Comparison of ENCODE assay signal across 23 cellular contexts in the genomic region with DNA sequence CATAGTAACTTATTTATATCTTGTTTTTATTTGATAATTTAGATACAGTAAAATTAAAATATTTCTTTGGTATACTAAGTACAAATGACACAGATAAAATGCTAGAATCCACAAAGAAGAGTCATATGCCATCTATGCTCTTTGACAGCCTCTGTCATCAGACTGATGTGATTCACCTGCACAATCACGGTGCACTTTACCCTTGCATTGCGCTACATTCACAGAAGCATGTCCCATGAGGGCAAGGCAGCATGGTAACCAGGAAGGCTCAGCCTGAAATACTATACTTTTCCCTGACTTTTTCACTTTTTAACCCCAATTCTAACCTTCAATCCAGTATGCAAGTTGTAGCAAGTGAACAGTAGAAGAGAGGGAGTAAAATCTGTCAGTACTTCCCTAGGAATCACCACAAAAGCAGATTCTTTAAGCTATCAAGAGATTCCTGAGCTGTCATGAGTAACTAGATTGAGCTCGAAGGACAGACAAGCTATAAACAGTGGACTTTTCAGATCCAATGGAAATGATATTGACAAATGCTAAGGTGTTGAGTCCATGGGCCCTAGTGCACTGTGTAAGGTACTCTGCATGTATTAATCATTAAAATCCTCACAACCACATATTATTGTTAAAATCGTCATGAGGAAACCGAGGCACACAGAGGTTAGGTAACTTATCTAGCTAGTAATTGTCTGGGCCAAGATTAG. TPM values are rescaled to one million over a fixed set of nuclear protein-coding genes. Genes with fewer than 3 reads are reported as not detected.
A peak's percentile ranks its signal among the peaks of the same experiment; 100 is the strongest.
DNase-seq lines count a peak whose midpoint lies in the region; ATAC-seq, FAIRE-seq and TF ChIP-seq lines count a peak whose summit lies in the region.
"Had no signal": no experiment of that assay in that cellular context is flagged by ENCODE, and none has a peak within 500 bp of the region (broad histone marks: within the 10 kb centered on the region; RNA-seq: fewer than 3 reads in every experiment).

No MANE protein-coding gene starts in this region.

- 55 to 79% (median 60%) methylated on average over 5 of the region's 5 CpGs for whole genome bisulfite sequencing in small intestine, 3 donors
- 90 to 93% methylated on average over 5 of the region's 5 CpGs for WGBS in thyroid gland, 2 donors

- no peak overlapping the region for H3K4me3 Mint-ChIP-seq in activated CD4-positive, alpha-beta T cell treated with anti-CD3 and anti-CD28 coated beads, Interleukin-2, amount 10 ng/mL, durations not matched to agents 7 days and 5 days
- H3K4me3 Mint-ChIP-seq in CD14-positive monocyte, result no peak overlapping the region
- H3K4me3 Mint-ChIP-seq: activated CD8-positive, alpha-beta T cell treated with anti-CD3 and anti-CD28 coated beads for 36 hours; CD4-positive, CD25-positive, alpha-beta regulatory T cell; H9; nephron; T-cell had no signal

- POLR2A ChIA-PET in activated CD4-positive, alpha-beta T cell treated with anti-CD3 and anti-CD28 coated beads, Interleukin-2, amount 10 ng/mL, durations not matched to agents 7 days and 5 days (lab: Charles Lee), result no interaction called here

- TF ChIP-seq POLR2A in thyroid gland (IDR thresholded peaks at IDR 0.05), result no peak

- peaks cover 25% of the 10 kb centered on the region for H3K36me3 Mint-ChIP-seq in activated CD4-positive, alpha-beta T cell treated with anti-CD3 and anti-CD28 coated beads, Interleukin-2, amount 10 ng/mL, durations not matched to agents 7 days and 5 days (ENCODE audit: low read depth)
- peaks cover 46 to 66% of the 10 kb centered on the region in 2 donors for H3K36me3 Mint-ChIP-seq in CD14-positive monocyte

- peaks cover 15% of the 10 kb centered on the region for H3K4me1 Mint-ChIP-seq in activated CD4-positive, alpha-beta T cell treated with anti-CD3 and anti-CD28 coated beads, Interleukin-2, amount 10 ng/mL, durations not matched to agents 7 days and 5 days
- H3K4me1 Mint-ChIP-seq in CD14-positive monocyte, result peaks cover 6% of the 10 kb centered on the region

- CTCF ChIA-PET in activated CD4-positive, alpha-beta T cell treated with anti-CD3 and anti-CD28 coated beads, Interleukin-2, amount 10 ng/mL, durations not matched to agents 7 days and 5 days (lab: Charles Lee), result interaction anchor here (0.6 to 1.0 kb wide), 3 partner anchors 17 to 846 kb away, joined by 3 to 4 read pairs (median 4); no protein-coding TSS in a partner anchor

- ATAC-seq in left lobe of liver (peak; percentile 85), HG03442 (IDR thresholded peaks at IDR 0.05; ENCODE audit: unreplicated experiment) (no peak)
- ATAC-seq: activated CD8-positive, alpha-beta T cell treated with anti-CD3 and anti-CD28 coated beads for 36 hours; left ventricle myocardium superior; pancreas; T-cell; upper lobe of right lung had no signal

- H3K27me3 Mint-ChIP-seq in activated CD4-positive, alpha-beta T cell treated with anti-CD3 and anti-CD28 coated beads, Interleukin-2, amount 10 ng/mL, durations not matched to agents 7 days and 5 days, result no peaks in the 10 kb centered on the region
- H3K27me3 Mint-ChIP-seq in CD14-positive monocyte (ENCODE audit: low read depth in 3 of 3), result peaks cover 0 to 2% (median 1%) of the 10 kb centered on the region in 3 donors
- H3K27me3 Mint-ChIP-seq: activated CD8-positive, alpha-beta T cell treated with anti-CD3 and anti-CD28 coated beads for 36 hours; CD4-positive, CD25-positive, alpha-beta regulatory T cell; T-cell had no signal

- H3K9me3 ChIP-seq in small intestine (ENCODE audit: control insufficient read depth, low read depth) (no peaks in the 10 kb centered on the region), thyroid gland (no peaks in the 10 kb centered on the region)
- H3K9me3 ChIP-seq: pancreas, upper lobe of right lung had no signal

- no peak overlapping the region for H3K27ac Mint-ChIP-seq in activated CD4-positive, alpha-beta T cell treated with anti-CD3 and anti-CD28 coated beads, Interleukin-2, amount 10 ng/mL, durations not matched to agents 7 days and 5 days
- H3K27ac Mint-ChIP-seq in CD14-positive monocyte, result peak overlapping the region in 1 of 7 donors; percentile 61
- H3K27ac Mint-ChIP-seq: activated CD8-positive, alpha-beta T cell treated with anti-CD3 and anti-CD28 coated beads for 36 hours; CD4-positive, CD25-positive, alpha-beta regulatory T cell; nephron had no signal

- peak; percentile 21 for FAIRE-seq in RCC 7860 (lab: Jason Lieb, UNC)
- no peak for FAIRE-seq in small intestine (lab: Jason Lieb, UNC)

- no peak overlapping the region for H3K4me3 ChIP-seq in small intestine (ENCODE audit: low read depth in 1 of 2, low read length in 2 of 2)
- no peak overlapping the region for H3K4me3 ChIP-seq in thyroid gland (replicated peaks in 1 of 3)
- H3K4me3 ChIP-seq: pancreas, upper lobe of right lung had no signal

- H3K4me1 ChIP-seq in small intestine (ENCODE audit: control insufficient read depth in 2 of 2, insufficient read depth in 1 of 2, low read depth in 1 of 2, low read length in 1 of 2), result peaks cover 6 to 7% of the 10 kb centered on the region in 2 donors
- peaks cover 11 to 16% of the 10 kb centered on the region in 2 donors for H3K4me1 ChIP-seq in thyroid gland

- no peaks in the 10 kb centered on the region for H3K27me3 ChIP-seq in small intestine (ENCODE audit: control insufficient read depth in 2 of 2, insufficient read depth in 2 of 2, low read length in 2 of 2)
- H3K27me3 ChIP-seq in thyroid gland, result no peaks in the 10 kb centered on the region
- H3K27me3 ChIP-seq: pancreas, upper lobe of right lung had no signal

- DNase-seq in RCC 7860 (ENCODE audit: low spot score) (no peak), cerebellar cortex (ENCODE audit: low spot score) (peak; percentile 11), left lobe of liver (ENCODE audit: low spot score) (peak; percentile 76), small intestine (peak; percentile 82), CD14-positive monocyte (ENCODE audit: low spot score) (no peak), thyroid gland (no peak)
- no peak for DNase-seq in activated CD4-positive, alpha-beta T cell treated with anti-CD3 and anti-CD28 coated beads, Interleukin-2, amount 10 ng/mL, durations not matched to agents 7 days and 5 days
- DNase-seq: activated CD8-positive, alpha-beta T cell treated with anti-CD3 and anti-CD28 coated beads for 36 hours; activated effector memory CD4-positive, alpha-beta T cell treated with anti-CD3 and anti-CD28 coated beads, Interleukin-2, amount 50 U/mL, for 16 hours; CD4-positive, CD25-positive, alpha-beta regulatory T cell; H9; left ventricle myocardium superior; midbrain; NCI-H1048; NCI-H2029; OCI-M1; pancreas; SHP77; T-cell; upper lobe of right lung had no signal

- intact Hi-C loops in CD14-positive monocyte (cut with micrococcal nuclease) (no loop called here), thyroid gland (cut with DNase I) (no loop called here)

- no peak for TF ChIP-seq CTCF in CD14-positive monocyte (IDR thresholded peaks at IDR 0.05)
- no peak for TF ChIP-seq CTCF in thyroid gland (IDR thresholded peaks at IDR 0.05)

- no peaks in the 10 kb centered on the region for H3K9me3 Mint-ChIP-seq in activated CD4-positive, alpha-beta T cell treated with anti-CD3 and anti-CD28 coated beads, Interleukin-2, amount 10 ng/mL, durations not matched to agents 7 days and 5 days
- no peaks in the 10 kb centered on the region for H3K9me3 Mint-ChIP-seq in CD14-positive monocyte
- H3K9me3 Mint-ChIP-seq: activated CD8-positive, alpha-beta T cell treated with anti-CD3 and anti-CD28 coated beads for 36 hours; CD4-positive, CD25-positive, alpha-beta regulatory T cell; H9; nephron; T-cell had no signal

- H3K36me3 ChIP-seq in small intestine (ENCODE audit: control insufficient read depth in 2 of 2, insufficient read depth in 2 of 2, low read length in 2 of 2) (peaks cover 10 to 15% of the 10 kb centered on the region in 2 donors), thyroid gland (peaks cover 3 to 6% of the 10 kb centered on the region in 2 donors)
- H3K36me3 ChIP-seq: pancreas had no signal

- H3K27ac ChIP-seq in small intestine (ENCODE audit: low read depth in 1 of 2, low read length in 1 of 2) (peak overlapping the region; percentile 63 to 70), thyroid gland (no peak overlapping the region)
- H3K27ac ChIP-seq: HL-60, upper lobe of right lung had no signal

RNA-seq across cellular contexts. Expression of a gene that starts 14.2 kb away (rescaled TPM):
- 59.1 TPM for total RNA-seq in left lobe of liver
- polyA plus RNA-seq in small intestine, result 10 to 100 TPM; 28.1 to 57.9 (median 41.3) TPM
- total RNA-seq in activated CD4-positive, alpha-beta T cell treated with anti-CD3 and anti-CD28 coated beads, Interleukin-2, amount 10 ng/mL, durations not matched to agents 7 days and 5 days, result 10 to 100 TPM; 33.1 to 36.1 TPM
- 10 to 100 TPM; 22.6 to 31.3 TPM for polyA plus RNA-seq in CD14-positive monocyte
- 100 to 1,000 TPM in 1 of 4 donors, 10 to 100 TPM in 3; 56.3 to 120 (median 80.4) TPM for total RNA-seq in thyroid gland

Comparison
In these comparisons a context has a peak if more than half of its experiments do, and no peak if none do; other contexts are left out.
1. DNase-seq: peak in cerebellar cortex (single experiment), left lobe of liver (single experiment) and small intestine (single experiment); none in RCC 7860 (single experiment), activated CD4-positive, alpha-beta T cell treated with anti-CD3 and anti-CD28 coated beads, Interleukin-2, amount 10 ng/mL, durations not matched to agents 7 days and 5 days (single experiment), CD14-positive monocyte (single experiment) and thyroid gland (0 of 2).
2. H3K27ac ChIP-seq: peak in small intestine (2 of 2); none in thyroid gland (0 of 3).